11 cellular contexts compared by ENCODE assay signal in the genomic region with DNA sequence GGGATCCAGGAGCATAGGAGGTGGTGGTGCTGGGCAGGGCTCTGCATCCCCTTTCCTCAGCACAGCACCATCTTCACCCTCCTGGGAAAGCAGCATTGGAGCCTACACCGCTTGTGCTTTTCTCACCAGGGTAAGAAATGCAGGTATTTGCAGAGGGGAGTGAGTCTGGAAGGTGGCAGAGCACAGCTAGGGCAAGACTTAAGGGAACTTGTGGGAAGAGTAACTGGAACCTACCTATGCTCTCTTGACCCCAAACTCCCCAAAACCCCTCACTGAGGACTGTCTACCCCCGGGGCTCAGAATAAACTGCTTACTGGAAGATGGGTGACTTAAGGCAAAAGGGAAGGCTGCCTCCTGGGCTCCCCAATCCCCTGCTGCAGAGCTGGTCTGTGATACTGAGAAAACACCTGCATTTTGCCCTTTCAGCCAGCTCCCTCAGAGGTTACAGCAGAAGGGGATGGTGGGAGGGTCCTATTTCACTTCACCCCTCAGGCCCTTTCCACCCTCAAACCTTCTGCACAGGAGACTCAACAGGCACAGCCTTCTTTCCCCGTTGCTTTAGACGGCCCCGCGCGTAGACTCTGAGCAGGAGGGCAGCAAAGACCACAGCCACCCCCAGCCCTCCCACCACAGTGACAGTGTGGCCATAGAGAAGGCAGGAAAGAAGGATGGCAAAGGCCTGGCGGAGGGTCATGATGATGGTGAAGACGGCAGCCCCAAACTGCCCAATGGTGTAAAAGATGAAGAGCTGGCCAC. TPM values are rescaled to one million over a fixed set of nuclear protein-coding genes. Genes with fewer than 3 reads are reported as not detected.
DNase-seq lines count a peak whose midpoint lies in the region; TF ChIP-seq lines count a peak whose summit lies in the region.
"Had no signal": no experiment of that assay in that cellular context is flagged by ENCODE, and none has a peak within 500 bp of the region (broad histone marks: within the 10 kb centered on the region; RNA-seq: fewer than 3 reads in every experiment).

No MANE protein-coding gene starts in this region.

- intact Hi-C loops in vagina (cut with DNase I), result no loop called here

- in situ Hi-C loops in ACHN (cut with HindIII; ENCODE audit: low pct_ligation_motif_present, low pct_unique_long_range_greater_than_20kb, low sequenced_read_pairs), result no loop called here

- CTCF ChIA-PET in RWPE1 (lab: Yijun Ruan, JAX), result interaction anchor here (0.6 to 0.8 kb wide), 3 partner anchors 14 to 20 kb away, joined by 3 read pairs; no protein-coding TSS in a partner anchor

- no peaks in the 10 kb centered on the region for H3K9me3 ChIP-seq in vagina
- H3K9me3 ChIP-seq: transverse colon had no signal

- TF ChIP-seq CTCF in RWPE1 (conservative IDR thresholded peaks at IDR 0.05; ENCODE audit: low read depth), result no peak
- no peak for TF ChIP-seq CTCF in vagina (IDR thresholded peaks at IDR 0.05)

- H3K27ac ChIP-seq in RWPE1 (peak overlapping the region; percentile 71), vagina (no peak overlapping the region)
- H3K27ac ChIP-seq: transverse colon had no signal

- POLR2A ChIA-PET in RWPE1 (lab: Yijun Ruan, JAX; ENCODE audit: low non-redundant PET), result no interaction called here

- no peak for TF ChIP-seq POLR2A in vagina (IDR thresholded peaks at IDR 0.05)

- H3K36me3 ChIP-seq in vagina, result peaks cover 4 to 58% of the 10 kb centered on the region in 2 donors

- H3K4me1 ChIP-seq in vagina, result peaks cover 33% of the 10 kb centered on the region

- no peak overlapping the region for H3K4me3 ChIP-seq in vagina
- H3K4me3 ChIP-seq: transverse colon had no signal

- H3K27me3 ChIP-seq in vagina, result no peaks in the 10 kb centered on the region
- H3K27me3 ChIP-seq: transverse colon had no signal

- peak; percentile 56 for DNase-seq in activated CD4-positive, alpha-beta T cell treated with anti-CD3 and anti-CD28 coated beads for 48 hours
- no peak for DNase-seq in activated CD4-positive, alpha-beta T cell treated with anti-CD3 and anti-CD28 coated beads for 1 hour
- no peak for DNase-seq in RWPE1 (ENCODE audit: low spot score)
- DNase-seq in cerebellar cortex (ENCODE audit: low spot score), result peak; percentile 50
- DNase-seq in stimulated activated CD4-positive, alpha-beta T cell treated with anti-CD3 and anti-CD28 coated beads, Interleukin-4, amount 100 ng/mL, for 1 hour, result peak; percentile 28
- no peak for DNase-seq in vagina (ENCODE audit: extremely low spot score in 2 of 2)
- no peak for DNase-seq in ACHN
- DNase-seq in activated CD4-positive, CD25-positive, alpha-beta regulatory T cell treated with anti-CD3 and anti-CD28 coated beads, Interleukin-2, amount 50 U/mL, for 72 hours, result no peak

RNA-seq across cellular contexts. Expression of a gene that starts 2.9 kb away (rescaled TPM):
- total RNA-seq in vagina, result 19.6 TPM

RNA-seq across cellular contexts. Expression of a gene that starts 7.5 kb away (rescaled TPM):
- total RNA-seq in vagina, result 463 TPM

RNA-seq across cellular contexts. Expression of a gene that starts 11.0 kb away (rescaled TPM):
- 17.2 TPM for total RNA-seq in vagina

RNA-seq across cellular contexts. Expression of a gene that starts 15.9 kb away (rescaled TPM):
- 0.49 TPM for total RNA-seq in vagina
- total RNA-seq: lung microvascular endothelial cell, M059J had no signal

RNA-seq across cellular contexts. Expression of a gene that starts 31.0 kb away (rescaled TPM):
- 51.1 TPM for total RNA-seq in vagina

Comparison
In these comparisons a context has a peak if more than half of its experiments do, and no peak if none do; other contexts are left out.
1. DNase-seq: peak in activated CD4-positive, alpha-beta T cell treated with anti-CD3 and anti-CD28 coated beads for 48 hours (single experiment), cerebellar cortex (single experiment) and stimulated activated CD4-positive, alpha-beta T cell treated with anti-CD3 and anti-CD28 coated beads, Interleukin-4, amount 100 ng/mL, for 1 hour (single experiment); none in activated CD4-positive, alpha-beta T cell treated with anti-CD3 and anti-CD28 coated beads for 1 hour (single experiment), RWPE1 (single experiment), vagina (0 of 2), ACHN (single experiment) and activated CD4-positive, CD25-positive, alpha-beta regulatory T cell treated with anti-CD3 and anti-CD28 coated beads, Interleukin-2, amount 50 U/mL, for 72 hours (single experiment).